In the genomic region with DNA sequence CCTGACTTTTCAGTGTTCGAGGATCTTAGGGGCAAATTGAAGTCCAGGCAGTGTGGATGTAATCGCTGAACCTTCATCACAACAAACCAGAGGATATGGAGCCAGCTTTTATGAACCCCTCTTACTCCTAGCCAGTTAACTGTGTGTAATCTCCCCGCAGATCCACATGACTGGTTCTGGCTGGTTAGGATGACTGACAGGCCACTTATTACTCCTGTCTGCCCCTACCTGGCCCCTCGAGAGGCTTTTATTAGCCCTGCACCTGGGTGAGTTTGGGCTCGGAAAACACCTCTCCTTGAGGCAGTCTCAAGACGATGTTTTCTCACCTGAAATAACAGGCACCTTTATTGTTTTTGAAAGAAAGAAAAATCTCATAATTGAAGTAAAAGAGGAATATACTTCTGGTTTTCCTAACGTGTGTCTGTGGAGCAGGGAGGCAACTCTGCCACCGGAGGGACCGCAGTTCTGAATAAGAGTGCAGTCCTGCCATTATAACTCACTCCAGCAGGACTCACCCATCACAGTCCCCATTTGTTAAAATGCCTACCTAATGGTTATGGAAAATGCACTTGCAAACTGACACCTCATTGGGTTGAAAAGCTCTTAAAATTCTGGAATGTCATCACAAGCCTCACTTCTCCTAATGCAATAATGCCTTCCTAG, we compare ENCODE assay signal across 12 cellular contexts.
DNase-seq lines count a peak whose midpoint lies in the region; ATAC-seq lines count a peak whose summit lies in the region.
"Had no signal": no experiment of that assay in that cellular context is flagged by ENCODE, and none has a peak within 500 bp of the region (broad histone marks: within the 10 kb centered on the region; RNA-seq: fewer than 3 reads in every experiment).

No MANE protein-coding gene starts in this region.

- H3K36me3 Mint-ChIP-seq in stimulated activated effector memory CD8-positive, alpha-beta T cell treated with anti-CD3 and anti-CD28 coated beads, Interleukin-12 subunit alpha, Interleukin-12 subunit beta, amount 100 ng/mL, for 72 hours = no peaks in the 10 kb centered on the region
- no peaks in the 10 kb centered on the region for H3K36me3 Mint-ChIP-seq in activated naive CD8-positive, alpha-beta T cell treated with anti-CD3 and anti-CD28 coated beads, Interleukin-2, amount 50 U/mL, for 24 hours (ENCODE audit: low read depth)

- no peak for ATAC-seq in stimulated activated effector memory CD8-positive, alpha-beta T cell treated with anti-CD3 and anti-CD28 coated beads, Interleukin-12 subunit alpha, Interleukin-12 subunit beta, amount 100 ng/mL, for 72 hours
- no peak for ATAC-seq in activated naive CD8-positive, alpha-beta T cell treated with anti-CD3 and anti-CD28 coated beads, Interleukin-2, amount 50 U/mL, for 24 hours

- H3K27ac Mint-ChIP-seq in stimulated activated effector memory CD8-positive, alpha-beta T cell treated with anti-CD3 and anti-CD28 coated beads, Interleukin-12 subunit alpha, Interleukin-12 subunit beta, amount 100 ng/mL, for 72 hours = no peak overlapping the region
- no peak overlapping the region for H3K27ac Mint-ChIP-seq in activated naive CD8-positive, alpha-beta T cell treated with anti-CD3 and anti-CD28 coated beads, Interleukin-2, amount 50 U/mL, for 24 hours
- H3K27ac Mint-ChIP-seq: activated T-helper 2 cell treated with anti-CD3 and anti-CD28 coated beads, Interferon-gamma antibody, Interleukin-2, Interleukin-4, amounts not matched to agents 10 μg/mL and 5 μg/mL and 100 μg/mL, durations not matched to agents 14 hours and 24 hours and 36 hours; CD4-positive, alpha-beta T cell had no signal

- no peak overlapping the region for H3K4me3 Mint-ChIP-seq in stimulated activated effector memory CD8-positive, alpha-beta T cell treated with anti-CD3 and anti-CD28 coated beads, Interleukin-12 subunit alpha, Interleukin-12 subunit beta, amount 100 ng/mL, for 72 hours
- no peak overlapping the region for H3K4me3 Mint-ChIP-seq in activated naive CD8-positive, alpha-beta T cell treated with anti-CD3 and anti-CD28 coated beads, Interleukin-2, amount 50 U/mL, for 24 hours
- H3K4me3 Mint-ChIP-seq: CD4-positive, alpha-beta T cell had no signal

- H3K9me3 Mint-ChIP-seq in stimulated activated effector memory CD8-positive, alpha-beta T cell treated with anti-CD3 and anti-CD28 coated beads, Interleukin-12 subunit alpha, Interleukin-12 subunit beta, amount 100 ng/mL, for 72 hours = peaks cover 6% of the 10 kb centered on the region
- H3K9me3 Mint-ChIP-seq in activated naive CD8-positive, alpha-beta T cell treated with anti-CD3 and anti-CD28 coated beads, Interleukin-2, amount 50 U/mL, for 24 hours = no peaks in the 10 kb centered on the region
- H3K9me3 Mint-ChIP-seq: activated T-helper 2 cell treated with anti-CD3 and anti-CD28 coated beads, Interferon-gamma antibody, Interleukin-2, Interleukin-4, amounts not matched to agents 10 μg/mL and 5 μg/mL and 100 μg/mL, durations not matched to agents 14 hours and 24 hours and 36 hours; CD4-positive, alpha-beta T cell had no signal

- DNase-seq in DMS79 treated with DMSO at 0.1 percent for 48 hours (lab: John Stamatoyannopoulos, UW) = peak; percentile 18
- DNase-seq in HPDE6-E6E7 (ENCODE audit: extremely low spot score) = peak; percentile 32
- DNase-seq in RKO (ENCODE audit: low spot score) = peak; percentile 26
- peak; percentile 52 for DNase-seq in iPS-NIHi11 (ENCODE audit: low spot score)
- no peak for DNase-seq in NCI-H446 treated with DMSO at 0.1 percent for 48 hours (lab: John Stamatoyannopoulos, UW)
- DNase-seq in activated effector memory CD4-positive, alpha-beta T cell treated with anti-CD3 and anti-CD28 coated beads, Interleukin-2, amount 50 U/mL, for 16 hours = no peak
- no peak for DNase-seq in stimulated activated effector memory CD8-positive, alpha-beta T cell treated with anti-CD3 and anti-CD28 coated beads, Interleukin-12 subunit alpha, Interleukin-12 subunit beta, amount 100 ng/mL, for 72 hours (ENCODE audit: low spot score in 2 of 2)
- no peak for DNase-seq in activated naive CD8-positive, alpha-beta T cell treated with anti-CD3 and anti-CD28 coated beads, Interleukin-2, amount 50 U/mL, for 24 hours
- DNase-seq: CD4-positive, alpha-beta T cell; NCI-H446; retina had no signal

- H3K27me3 Mint-ChIP-seq in activated naive CD8-positive, alpha-beta T cell treated with anti-CD3 and anti-CD28 coated beads, Interleukin-2, amount 50 U/mL, for 24 hours = no peaks in the 10 kb centered on the region
- H3K27me3 Mint-ChIP-seq: CD4-positive, alpha-beta T cell had no signal

- H3K4me1 Mint-ChIP-seq in stimulated activated effector memory CD8-positive, alpha-beta T cell treated with anti-CD3 and anti-CD28 coated beads, Interleukin-12 subunit alpha, Interleukin-12 subunit beta, amount 100 ng/mL, for 72 hours = no peaks in the 10 kb centered on the region
- no peaks in the 10 kb centered on the region for H3K4me1 Mint-ChIP-seq in activated naive CD8-positive, alpha-beta T cell treated with anti-CD3 and anti-CD28 coated beads, Interleukin-2, amount 50 U/mL, for 24 hours

Comparison
In these comparisons a context has a peak if more than half of its experiments do, and no peak if none do; other contexts are left out.
1. DNase-seq: peak in DMS79 treated with DMSO at 0.1 percent for 48 hours (single experiment), HPDE6-E6E7 (single experiment), RKO (single experiment) and iPS-NIHi11 (single experiment); none in NCI-H446 treated with DMSO at 0.1 percent for 48 hours (single experiment), activated effector memory CD4-positive, alpha-beta T cell treated with anti-CD3 and anti-CD28 coated beads, Interleukin-2, amount 50 U/mL, for 16 hours (single experiment), stimulated activated effector memory CD8-positive, alpha-beta T cell treated with anti-CD3 and anti-CD28 coated beads, Interleukin-12 subunit alpha, Interleukin-12 subunit beta, amount 100 ng/mL, for 72 hours (0 of 2) and activated naive CD8-positive, alpha-beta T cell treated with anti-CD3 and anti-CD28 coated beads, Interleukin-2, amount 50 U/mL, for 24 hours (single experiment).